In genomic region chr7:121739465-121739864, GRCh38 we compare ENCODE assay signal across 1 cellular context.
TF ChIP-seq lines count a peak whose summit lies in the region.

No MANE protein-coding gene starts in this region.

TF ChIP-seq in GM23338, 12 proteins besides CTCF, POLR2A, EP300 and RAD21 (continued from another document):
- TF ChIP-seq ZNF462 (CRISPR knock-in tag; IDR thresholded peaks at IDR 0.05) (no peak), CREB1 (CRISPR knock-in tag; IDR thresholded peaks at IDR 0.05; ENCODE audit: low read depth) (no peak), POLR2AphosphoS5 (IDR thresholded peaks at IDR 0.05; ENCODE audit: low read depth) (no peak), REST (IDR thresholded peaks at IDR 0.05; ENCODE audit: unreplicated experiment) (no peak), STAT1 (IDR thresholded peaks at IDR 0.05; ENCODE audit: unreplicated experiment) (no peak), EZH2 (IDR thresholded peaks at IDR 0.05; ENCODE audit: low read depth, unreplicated experiment) (no peak), ZNF331 (CRISPR knock-in tag; IDR thresholded peaks at IDR 0.05; ENCODE audit: low read depth) (no peak), NANOG (IDR thresholded peaks at IDR 0.05; ENCODE audit: borderline replicate concordance) (no peak), EZH2phosphoT487 (IDR thresholded peaks at IDR 0.05; ENCODE audit: unreplicated experiment) (no peak), ZNF114 (CRISPR knock-in tag; IDR thresholded peaks at IDR 0.05) (no peak)
